Comparison of ENCODE assay signal across 1 cellular context in the genomic region with DNA sequence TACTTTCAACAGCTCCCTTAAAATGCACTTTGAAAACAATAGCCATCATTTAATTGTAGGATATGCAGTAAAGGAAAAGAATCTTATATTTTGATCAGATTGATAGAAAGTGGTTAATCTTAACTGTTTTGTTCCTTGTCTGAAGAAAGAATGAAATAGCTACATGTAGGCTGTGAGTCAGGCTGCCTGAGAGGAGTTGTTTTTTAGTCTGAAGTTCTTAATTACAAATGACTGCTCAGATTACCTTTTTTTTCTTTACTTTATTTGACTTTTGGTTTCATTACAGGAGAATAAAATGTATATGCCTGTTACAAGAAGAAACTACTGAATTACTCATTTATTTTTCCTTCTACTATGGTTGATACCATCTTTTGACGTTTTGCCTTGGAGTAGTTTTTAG.
TF ChIP-seq lines count a peak whose summit lies in the region.

No MANE protein-coding gene starts in this region.

TF ChIP-seq in SK-N-SH treated with all-trans-retinoic acid at 6 μM for 48 hours, 23 proteins besides CTCF, POLR2A, EP300 and RAD21 (continued from another document):
- TF ChIP-seq, protein P1, sequence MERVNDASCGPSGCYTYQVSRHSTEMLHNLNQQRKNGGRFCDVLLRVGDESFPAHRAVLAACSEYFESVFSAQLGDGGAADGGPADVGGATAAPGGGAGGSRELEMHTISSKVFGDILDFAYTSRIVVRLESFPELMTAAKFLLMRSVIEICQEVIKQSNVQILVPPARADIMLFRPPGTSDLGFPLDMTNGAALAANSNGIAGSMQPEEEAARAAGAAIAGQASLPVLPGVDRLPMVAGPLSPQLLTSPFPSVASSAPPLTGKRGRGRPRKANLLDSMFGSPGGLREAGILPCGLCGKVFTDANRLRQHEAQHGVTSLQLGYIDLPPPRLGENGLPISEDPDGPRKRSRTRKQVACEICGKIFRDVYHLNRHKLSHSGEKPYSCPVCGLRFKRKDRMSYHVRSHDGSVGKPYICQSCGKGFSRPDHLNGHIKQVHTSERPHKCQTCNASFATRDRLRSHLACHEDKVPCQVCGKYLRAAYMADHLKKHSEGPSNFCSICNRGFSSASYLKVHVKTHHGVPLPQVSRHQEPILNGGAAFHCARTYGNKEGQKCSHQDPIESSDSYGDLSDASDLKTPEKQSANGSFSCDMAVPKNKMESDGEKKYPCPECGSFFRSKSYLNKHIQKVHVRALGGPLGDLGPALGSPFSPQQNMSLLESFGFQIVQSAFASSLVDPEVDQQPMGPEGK (CRISPR knock-in tag; IDR thresholded peaks at IDR 0.05; ENCODE audit: borderline replicate concordance): no peak
- TF ChIP-seq ISL1 (CRISPR knock-in tag; IDR thresholded peaks at IDR 0.05): no peak
